8 cellular contexts compared by ENCODE assay signal in genomic region chrX:123514279-123514640, GRCh38.
DNase-seq lines count a peak whose midpoint lies in the region; ATAC-seq, FAIRE-seq and TF ChIP-seq lines count a peak whose summit lies in the region.
"Not testable (repeated sequence)": the region's sequence is repeated elsewhere in the genome, so short reads cannot be mapped to it uniquely, and the experiment has no call there.

No MANE protein-coding gene starts in this region.

- H3K36me3 ChIP-seq in Peyer's patch; duodenal mucosa (ENCODE audit: control insufficient read depth in 1 of 2, insufficient read depth in 2 of 2, low read length in 2 of 2); small intestine (ENCODE audit: control insufficient read depth in 2 of 2, insufficient read depth in 2 of 2, low read length in 2 of 2): not testable (repeated sequence)

- TF ChIP-seq CTCF in AG10803 (conservative IDR thresholded peaks at IDR 0.05; ENCODE audit: low read length) = peak; percentile 9; the same call in 1 of the 2 replicates
- TF ChIP-seq CTCF in GM12865 (IDR thresholded peaks at IDR 0.05; ENCODE audit: insufficient read depth, low read depth, low read length, missing control alignments) = peak; percentile 32
- peak in 2 of 6 experiments; percentile 42 to 45 for TF ChIP-seq CTCF in Peyer's patch (IDR thresholded peaks at IDR 0.05)
- TF ChIP-seq CTCF in activated CD8-positive, alpha-beta T cell treated with anti-CD3 and anti-CD28 coated beads for 36 hours (IDR thresholded peaks at IDR 0.05) = not testable (repeated sequence)

- not testable (repeated sequence) for H3K27me3 Mint-ChIP-seq in activated CD8-positive, alpha-beta T cell treated with anti-CD3 and anti-CD28 coated beads for 36 hours

- ATAC-seq in activated CD8-positive, alpha-beta T cell treated with anti-CD3 and anti-CD28 coated beads for 36 hours = not testable (repeated sequence)
- ATAC-seq in left lobe of liver = peak; percentile 85

- H3K27ac Mint-ChIP-seq in activated CD8-positive, alpha-beta T cell treated with anti-CD3 and anti-CD28 coated beads for 36 hours = not testable (repeated sequence)

- not testable (repeated sequence) for H3K4me1 Mint-ChIP-seq in activated CD8-positive, alpha-beta T cell treated with anti-CD3 and anti-CD28 coated beads for 36 hours (ENCODE audit: low read depth)

- H3K4me3 Mint-ChIP-seq in activated CD8-positive, alpha-beta T cell treated with anti-CD3 and anti-CD28 coated beads for 36 hours = not testable (repeated sequence)

- POLR2A ChIA-PET in activated CD8-positive, alpha-beta T cell treated with anti-CD3 and anti-CD28 coated beads for 36 hours (lab: Charles Lee) = not testable (repeated sequence)

- not testable (repeated sequence) for H3K36me3 Mint-ChIP-seq in activated CD8-positive, alpha-beta T cell treated with anti-CD3 and anti-CD28 coated beads for 36 hours (ENCODE audit: low read depth)

- TF ChIP-seq POLR2A in Peyer's patch (IDR thresholded peaks at IDR 0.05) = not testable (repeated sequence)

- H3K9me3 Mint-ChIP-seq in activated CD8-positive, alpha-beta T cell treated with anti-CD3 and anti-CD28 coated beads for 36 hours = not testable (repeated sequence)

- peak overlapping the region in 1 of 4 donors; percentile 31 for H3K27ac ChIP-seq in Peyer's patch
- not testable (repeated sequence) for H3K27ac ChIP-seq in duodenal mucosa (ENCODE audit: low read depth, low read length); small intestine (ENCODE audit: low read depth in 1 of 2, low read length in 1 of 2)

- H3K4me3 ChIP-seq in AG10803 (ENCODE audit: low read length) (peak overlapping the region; percentile 35), GM12865 (ENCODE audit: low read depth, low read length) (peak overlapping the region; percentile 75), Peyer's patch (peak overlapping the region in 3 of 4 donors; percentile 7 to 25 (median 17)), duodenal mucosa (ENCODE audit: low read depth in 1 of 2, low read length in 2 of 2) (peak overlapping the region; percentile 52 to 53), small intestine (ENCODE audit: low read depth in 1 of 2, low read length in 2 of 2) (peak overlapping the region in 1 of 2 donors; percentile 29)

- H3K9ac ChIP-seq in duodenal mucosa (ENCODE audit: low read depth in 1 of 2, low read length in 2 of 2) = peak overlapping the region in 1 of 2 donors; percentile 39

- WGBS in small intestine, 3 donors = 68 to 79% (median 69%) methylated on average over 25 to 26 of the region's 26 CpGs

- not testable (repeated sequence) for H3K27me3 ChIP-seq in Peyer's patch; duodenal mucosa (ENCODE audit: control insufficient read depth in 1 of 2, insufficient read depth in 2 of 2, low read length in 2 of 2); small intestine (ENCODE audit: control insufficient read depth in 2 of 2, insufficient read depth in 2 of 2, low read length in 2 of 2)

- CTCF ChIA-PET in activated CD8-positive, alpha-beta T cell treated with anti-CD3 and anti-CD28 coated beads for 36 hours (lab: Charles Lee) = not testable (repeated sequence)

- peak; percentile 1 for DNase-seq in AG10803 (ENCODE audit: low read depth)
- DNase-seq in GM12865 (ENCODE audit: low read depth) = peak; percentile 71
- peak; percentile 15 for DNase-seq in HuH-7 (ENCODE audit: low spot score)
- not testable (repeated sequence) for DNase-seq in Peyer's patch
- peak; percentile 3 for DNase-seq in activated CD8-positive, alpha-beta T cell treated with anti-CD3 and anti-CD28 coated beads for 36 hours
- peak; percentile 55 for DNase-seq in left lobe of liver (ENCODE audit: low spot score)
- DNase-seq in small intestine = peak; percentile 37

- H3K4me1 ChIP-seq in Peyer's patch; duodenal mucosa (ENCODE audit: control insufficient read depth in 1 of 2, insufficient read depth in 2 of 2, low read length in 2 of 2); small intestine (ENCODE audit: control insufficient read depth in 2 of 2, insufficient read depth in 1 of 2, low read depth in 1 of 2, low read length in 1 of 2): not testable (repeated sequence)

- not testable (repeated sequence) for FAIRE-seq in small intestine (lab: Jason Lieb, UNC)

- not testable (repeated sequence) for H3K9me3 ChIP-seq in Peyer's patch; duodenal mucosa (ENCODE audit: control insufficient read depth in 1 of 2, low read length in 2 of 2); small intestine (ENCODE audit: control insufficient read depth, low read depth)

- intact Hi-C loops in activated CD8-positive, alpha-beta T cell treated with anti-CD3 and anti-CD28 coated beads for 36 hours (cut with micrococcal nuclease) = not testable (repeated sequence)
